Comparison of ENCODE assay signal across 8 cellular contexts in genomic region chr19:39941615-39942507, GRCh38. TPM values are rescaled to one million over a fixed set of nuclear protein-coding genes. Genes with fewer than 3 reads are reported as not detected.
DNase-seq lines count a peak whose midpoint lies in the region; ATAC-seq, FAIRE-seq and TF ChIP-seq lines count a peak whose summit lies in the region.

No MANE protein-coding gene starts in this region.

- peak overlapping the region; percentile 91 for H3K4me3 Mint-ChIP-seq in natural killer cell

- POLR2A ChIA-PET in HEK293T (lab: Yijun Ruan, JAX) = no interaction called here

- DNase-seq in GF-D8 (lab: John Stamatoyannopoulos, UW) (peak; percentile 81), H4 (ENCODE audit: low spot score) (peak; percentile 27), RCC 7860 (ENCODE audit: low spot score) (peak; percentile 41), astrocyte of the cerebellum (ENCODE audit: low read depth) (peak; percentile 2), natural killer cell (peak; percentile 49), DMS53 (lab: John Stamatoyannopoulos, UW) (no peak), HEK293T (ENCODE audit: extremely low spot score) (no peak), NCI-H2029 treated with DMSO at 0.1 percent for 48 hours (lab: John Stamatoyannopoulos, UW) (no peak)

- CTCF ChIA-PET in HEK293T (lab: Yijun Ruan, JAX) = interaction anchor here (1.1 kb wide), 1 partner anchor 11 kb away, joined by 5 read pairs; no protein-coding TSS in a partner anchor

- no peak overlapping the region for H3K4me3 ChIP-seq in astrocyte of the cerebellum (ENCODE audit: low read depth, low read length)

- peak; percentile 65 to 88 (median 84) for ATAC-seq in natural killer cell

- intact Hi-C loops in natural killer cell (cut with micrococcal nuclease) = loop anchor here (2.0 kb wide), 2 partner anchors 29 to 55 kb away; partner anchors contain the start of genes PSMC4 and ZNF546

- H3K9me3 Mint-ChIP-seq in natural killer cell = peaks cover 2 to 11% of the 10 kb centered on the region in 2 donors

- peaks cover 18% of the 10 kb centered on the region for H3K36me3 Mint-ChIP-seq in natural killer cell

- H3K27me3 Mint-ChIP-seq in natural killer cell (ENCODE audit: low read depth in 2 of 2) = no peaks in the 10 kb centered on the region

- peaks cover 64 to 71% of the 10 kb centered on the region in 2 donors for H3K4me1 Mint-ChIP-seq in natural killer cell

- peak overlapping the region; percentile 89 to 97 for H3K27ac Mint-ChIP-seq in natural killer cell

- in situ Hi-C loops in astrocyte of the cerebellum (cut with HindIII; ENCODE audit: low sequenced_read_pairs) = no loop called here

- TF ChIP-seq CTCF in astrocyte of the cerebellum (IDR thresholded peaks at IDR 0.05; ENCODE audit: low read depth, low read length, missing control alignments) = no peak
- TF ChIP-seq CTCF in natural killer cell (IDR thresholded peaks at IDR 0.05) = no peak

- peak; percentile 54 for FAIRE-seq in RCC 7860 (lab: Jason Lieb, UNC)

TF ChIP-seq in HEK293T, 16 proteins besides CTCF, POLR2A, EP300 and RAD21:
- TF ChIP-seq FOXA1 (IDR thresholded peaks at IDR 0.05) = no peak
- TF ChIP-seq ARNT (IDR thresholded peaks at IDR 0.05) = no peak
- TF ChIP-seq ELF4 (IDR thresholded peaks at IDR 0.05) = no peak
- TF ChIP-seq FOXM1 (IDR thresholded peaks at IDR 0.05; ENCODE audit: borderline replicate concordance) = no peak
- TF ChIP-seq FOXK2 (IDR thresholded peaks at IDR 0.05) = no peak
- no peak for TF ChIP-seq HDGF (IDR thresholded peaks at IDR 0.05; ENCODE audit: borderline replicate concordance)
- TF ChIP-seq L3MBTL2 (conservative IDR thresholded peaks at IDR 0.05) = no peak
- TF ChIP-seq PKNOX1 (IDR thresholded peaks at IDR 0.05) = no peak
- TF ChIP-seq CTBP1 (IDR thresholded peaks at IDR 0.05; ENCODE audit: borderline replicate concordance) = no peak
- no peak for TF ChIP-seq LEF1 (IDR thresholded peaks at IDR 0.05; ENCODE audit: borderline replicate concordance)

RNA-seq across cellular contexts. Expression of gene FCGBP, which starts 7.4 kb away (rescaled TPM):
- 0.64 and 0.99 TPM in 2 replicates for total RNA-seq in H4 (2014; rRNA removed; shearing (Covaris generic))
- 10 to 100 TPM; 10.6 to 25.1 (median 17.3) TPM for total RNA-seq in natural killer cell

RNA-seq across cellular contexts. Expression of gene PSMC4, which starts 29.1 kb away (rescaled TPM):
- 263 and 299 TPM in 2 replicates for total RNA-seq in H4 (2014; rRNA removed; shearing (Covaris generic))
- 100 to 1,000 TPM in 2 of 3 donors, 10 to 100 TPM in 1; 84.9 to 116 (median 101) TPM for total RNA-seq in natural killer cell

RNA-seq across cellular contexts. Expression of gene ZNF546, which starts 55.0 kb away (rescaled TPM):
- 4.2 and 5.5 TPM in 2 replicates for total RNA-seq in H4 (2014; rRNA removed; shearing (Covaris generic))
- 1 to 10 TPM; 3.3 to 4.0 (median 3.8) TPM for total RNA-seq in natural killer cell

Comparison
In these comparisons a context has a peak if more than half of its experiments do, and no peak if none do; other contexts are left out.
1. DNase-seq: peak in GF-D8 (single experiment), H4 (single experiment), RCC 7860 (single experiment), astrocyte of the cerebellum (single experiment) and natural killer cell (single experiment); none in DMS53 (single experiment), HEK293T (single experiment) and NCI-H2029 treated with DMSO at 0.1 percent for 48 hours (single experiment).